Comparison of ENCODE assay signal across 1 cellular context in the genomic region with DNA sequence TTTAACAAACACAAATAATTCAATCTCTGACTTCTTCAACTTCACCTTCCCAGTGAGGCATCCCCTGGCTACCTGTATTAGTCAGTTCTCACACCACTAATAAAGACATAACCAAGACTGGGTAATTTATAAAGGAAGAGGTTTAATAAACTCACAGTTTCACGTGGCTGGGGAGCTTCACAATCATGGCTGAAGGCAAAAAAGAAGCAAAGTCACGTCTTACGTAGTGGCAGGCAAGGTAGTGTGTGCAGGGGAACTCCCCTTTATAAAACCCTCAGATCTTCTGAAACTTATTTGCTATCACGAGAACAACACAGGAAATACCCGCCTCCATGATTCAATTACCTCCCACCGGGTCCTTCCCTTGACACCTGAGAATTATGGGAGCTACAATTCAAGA.
A peak's percentile ranks its signal among the peaks of the same experiment; 100 is the strongest.
TF ChIP-seq lines count a peak whose summit lies in the region.

No MANE protein-coding gene starts in this region.

TF ChIP-seq in GM12878, 131 proteins besides CTCF, POLR2A, EP300 and RAD21 (continued from another document):
- TF ChIP-seq, protein P1, sequence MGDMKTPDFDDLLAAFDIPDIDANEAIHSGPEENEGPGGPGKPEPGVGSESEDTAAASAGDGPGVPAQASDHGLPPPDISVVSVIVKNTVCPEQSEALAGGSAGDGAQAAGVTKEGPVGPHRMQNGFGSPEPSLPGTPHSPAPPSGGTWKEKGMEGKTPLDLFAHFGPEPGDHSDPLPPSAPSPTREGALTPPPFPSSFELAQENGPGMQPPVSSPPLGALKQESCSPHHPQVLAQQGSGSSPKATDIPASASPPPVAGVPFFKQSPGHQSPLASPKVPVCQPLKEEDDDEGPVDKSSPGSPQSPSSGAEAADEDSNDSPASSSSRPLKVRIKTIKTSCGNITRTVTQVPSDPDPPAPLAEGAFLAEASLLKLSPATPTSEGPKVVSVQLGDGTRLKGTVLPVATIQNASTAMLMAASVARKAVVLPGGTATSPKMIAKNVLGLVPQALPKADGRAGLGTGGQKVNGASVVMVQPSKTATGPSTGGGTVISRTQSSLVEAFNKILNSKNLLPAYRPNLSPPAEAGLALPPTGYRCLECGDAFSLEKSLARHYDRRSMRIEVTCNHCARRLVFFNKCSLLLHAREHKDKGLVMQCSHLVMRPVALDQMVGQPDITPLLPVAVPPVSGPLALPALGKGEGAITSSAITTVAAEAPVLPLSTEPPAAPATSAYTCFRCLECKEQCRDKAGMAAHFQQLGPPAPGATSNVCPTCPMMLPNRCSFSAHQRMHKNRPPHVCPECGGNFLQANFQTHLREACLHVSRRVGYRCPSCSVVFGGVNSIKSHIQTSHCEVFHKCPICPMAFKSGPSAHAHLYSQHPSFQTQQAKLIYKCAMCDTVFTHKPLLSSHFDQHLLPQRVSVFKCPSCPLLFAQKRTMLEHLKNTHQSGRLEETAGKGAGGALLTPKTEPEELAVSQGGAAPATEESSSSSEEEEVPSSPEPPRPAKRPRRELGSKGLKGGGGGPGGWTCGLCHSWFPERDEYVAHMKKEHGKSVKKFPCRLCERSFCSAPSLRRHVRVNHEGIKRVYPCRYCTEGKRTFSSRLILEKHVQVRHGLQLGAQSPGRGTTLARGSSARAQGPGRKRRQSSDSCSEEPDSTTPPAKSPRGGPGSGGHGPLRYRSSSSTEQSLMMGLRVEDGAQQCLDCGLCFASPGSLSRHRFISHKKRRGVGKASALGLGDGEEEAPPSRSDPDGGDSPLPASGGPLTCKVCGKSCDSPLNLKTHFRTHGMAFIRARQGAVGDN (IDR thresholded peaks at IDR 0.05) = peak; percentile 63
- TF ChIP-seq IKZF1 (conservative IDR thresholded peaks at IDR 0.05) (peak; percentile 38; the same call in 1 of the 2 replicates), ZNF384 (IDR thresholded peaks at IDR 0.05; ENCODE audit: borderline replicate concordance, low read depth, low read length) (0 out of 2 replicates have a peak, but pooled peaks have one; percentile 28), DPF2 (IDR thresholded peaks at IDR 0.05) (peak; percentile 24; the same call in 1 of the 2 replicates), ATF7 (IDR thresholded peaks at IDR 0.05; ENCODE audit: low read depth) (peak; percentile 52), MEF2A (IDR thresholded peaks at IDR 0.05; ENCODE audit: insufficient read depth, low read depth, low read length) (no peak), RUNX3 (IDR thresholded peaks at IDR 0.05; ENCODE audit: low read length) (no peak), NR2F1 (conservative IDR thresholded peaks at IDR 0.05) (0 out of 2 replicates have a peak, but pooled peaks have one; percentile 11), MTA2 (IDR thresholded peaks at IDR 0.05; ENCODE audit: low read depth) (peak; percentile 87), BRCA1 (IDR thresholded peaks at IDR 0.05; ENCODE audit: low read depth, low read length) (no peak)
- TF ChIP-seq, protein P2, sequence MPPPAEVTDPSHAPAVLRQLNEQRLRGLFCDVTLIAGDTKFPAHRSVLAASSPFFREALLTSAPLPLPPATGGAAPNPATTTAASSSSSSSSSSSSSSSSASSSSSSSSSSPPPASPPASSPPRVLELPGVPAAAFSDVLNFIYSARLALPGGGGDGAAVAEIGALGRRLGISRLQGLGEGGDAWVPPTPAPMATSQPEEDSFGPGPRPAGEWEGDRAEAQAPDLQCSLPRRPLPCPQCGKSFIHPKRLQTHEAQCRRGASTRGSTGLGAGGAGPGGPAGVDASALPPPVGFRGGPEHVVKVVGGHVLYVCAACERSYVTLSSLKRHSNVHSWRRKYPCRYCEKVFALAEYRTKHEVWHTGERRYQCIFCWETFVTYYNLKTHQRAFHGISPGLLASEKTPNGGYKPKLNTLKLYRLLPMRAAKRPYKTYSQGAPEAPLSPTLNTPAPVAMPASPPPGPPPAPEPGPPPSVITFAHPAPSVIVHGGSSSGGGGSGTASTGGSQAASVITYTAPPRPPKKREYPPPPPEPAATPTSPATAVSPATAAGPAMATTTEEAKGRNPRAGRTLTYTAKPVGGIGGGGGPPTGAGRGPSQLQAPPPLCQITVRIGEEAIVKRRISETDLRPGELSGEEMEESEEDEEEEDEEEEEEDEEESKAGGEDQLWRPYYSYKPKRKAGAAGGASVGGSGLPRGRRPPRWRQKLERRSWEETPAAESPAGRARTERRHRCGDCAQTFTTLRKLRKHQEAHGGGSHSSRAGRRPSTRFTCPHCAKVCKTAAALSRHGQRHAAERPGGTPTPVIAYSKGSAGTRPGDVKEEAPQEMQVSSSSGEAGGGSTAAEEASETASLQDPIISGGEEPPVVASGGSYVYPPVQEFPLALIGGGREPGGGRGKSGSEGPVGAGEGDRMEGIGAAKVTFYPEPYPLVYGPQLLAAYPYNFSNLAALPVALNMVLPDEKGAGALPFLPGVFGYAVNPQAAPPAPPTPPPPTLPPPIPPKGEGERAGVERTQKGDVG (CRISPR knock-in tag; IDR thresholded peaks at IDR 0.05) = no peak
- TF ChIP-seq, protein P3, sequence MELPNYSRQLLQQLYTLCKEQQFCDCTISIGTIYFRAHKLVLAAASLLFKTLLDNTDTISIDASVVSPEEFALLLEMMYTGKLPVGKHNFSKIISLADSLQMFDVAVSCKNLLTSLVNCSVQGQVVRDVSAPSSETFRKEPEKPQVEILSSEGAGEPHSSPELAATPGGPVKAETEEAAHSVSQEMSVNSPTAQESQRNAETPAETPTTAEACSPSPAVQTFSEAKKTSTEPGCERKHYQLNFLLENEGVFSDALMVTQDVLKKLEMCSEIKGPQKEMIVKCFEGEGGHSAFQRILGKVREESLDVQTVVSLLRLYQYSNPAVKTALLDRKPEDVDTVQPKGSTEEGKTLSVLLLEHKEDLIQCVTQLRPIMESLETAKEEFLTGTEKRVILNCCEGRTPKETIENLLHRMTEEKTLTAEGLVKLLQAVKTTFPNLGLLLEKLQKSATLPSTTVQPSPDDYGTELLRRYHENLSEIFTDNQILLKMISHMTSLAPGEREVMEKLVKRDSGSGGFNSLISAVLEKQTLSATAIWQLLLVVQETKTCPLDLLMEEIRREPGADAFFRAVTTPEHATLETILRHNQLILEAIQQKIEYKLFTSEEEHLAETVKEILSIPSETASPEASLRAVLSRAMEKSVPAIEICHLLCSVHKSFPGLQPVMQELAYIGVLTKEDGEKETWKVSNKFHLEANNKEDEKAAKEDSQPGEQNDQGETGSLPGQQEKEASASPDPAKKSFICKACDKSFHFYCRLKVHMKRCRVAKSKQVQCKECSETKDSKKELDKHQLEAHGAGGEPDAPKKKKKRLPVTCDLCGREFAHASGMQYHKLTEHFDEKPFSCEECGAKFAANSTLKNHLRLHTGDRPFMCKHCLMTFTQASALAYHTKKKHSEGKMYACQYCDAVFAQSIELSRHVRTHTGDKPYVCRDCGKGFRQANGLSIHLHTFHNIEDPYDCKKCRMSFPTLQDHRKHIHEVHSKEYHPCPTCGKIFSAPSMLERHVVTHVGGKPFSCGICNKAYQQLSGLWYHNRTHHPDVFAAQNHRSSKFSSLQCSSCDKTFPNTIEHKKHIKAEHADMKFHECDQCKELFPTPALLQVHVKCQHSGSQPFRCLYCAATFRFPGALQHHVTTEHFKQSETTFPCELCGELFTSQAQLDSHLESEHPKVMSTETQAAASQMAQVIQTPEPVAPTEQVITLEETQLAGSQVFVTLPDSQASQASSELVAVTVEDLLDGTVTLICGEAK (IDR thresholded peaks at IDR 0.05; ENCODE audit: borderline replicate concordance) = no peak
- TF ChIP-seq, protein P4, sequence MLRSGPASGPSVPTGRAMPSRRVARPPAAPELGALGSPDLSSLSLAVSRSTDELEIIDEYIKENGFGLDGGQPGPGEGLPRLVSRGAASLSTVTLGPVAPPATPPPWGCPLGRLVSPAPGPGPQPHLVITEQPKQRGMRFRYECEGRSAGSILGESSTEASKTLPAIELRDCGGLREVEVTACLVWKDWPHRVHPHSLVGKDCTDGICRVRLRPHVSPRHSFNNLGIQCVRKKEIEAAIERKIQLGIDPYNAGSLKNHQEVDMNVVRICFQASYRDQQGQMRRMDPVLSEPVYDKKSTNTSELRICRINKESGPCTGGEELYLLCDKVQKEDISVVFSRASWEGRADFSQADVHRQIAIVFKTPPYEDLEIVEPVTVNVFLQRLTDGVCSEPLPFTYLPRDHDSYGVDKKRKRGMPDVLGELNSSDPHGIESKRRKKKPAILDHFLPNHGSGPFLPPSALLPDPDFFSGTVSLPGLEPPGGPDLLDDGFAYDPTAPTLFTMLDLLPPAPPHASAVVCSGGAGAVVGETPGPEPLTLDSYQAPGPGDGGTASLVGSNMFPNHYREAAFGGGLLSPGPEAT (IDR thresholded peaks at IDR 0.05; ENCODE audit: low read depth) = peak; percentile 69; the same call in 1 of the 2 replicates
- TF ChIP-seq, protein P5, sequence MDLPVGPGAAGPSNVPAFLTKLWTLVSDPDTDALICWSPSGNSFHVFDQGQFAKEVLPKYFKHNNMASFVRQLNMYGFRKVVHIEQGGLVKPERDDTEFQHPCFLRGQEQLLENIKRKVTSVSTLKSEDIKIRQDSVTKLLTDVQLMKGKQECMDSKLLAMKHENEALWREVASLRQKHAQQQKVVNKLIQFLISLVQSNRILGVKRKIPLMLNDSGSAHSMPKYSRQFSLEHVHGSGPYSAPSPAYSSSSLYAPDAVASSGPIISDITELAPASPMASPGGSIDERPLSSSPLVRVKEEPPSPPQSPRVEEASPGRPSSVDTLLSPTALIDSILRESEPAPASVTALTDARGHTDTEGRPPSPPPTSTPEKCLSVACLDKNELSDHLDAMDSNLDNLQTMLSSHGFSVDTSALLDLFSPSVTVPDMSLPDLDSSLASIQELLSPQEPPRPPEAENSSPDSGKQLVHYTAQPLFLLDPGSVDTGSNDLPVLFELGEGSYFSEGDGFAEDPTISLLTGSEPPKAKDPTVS (IDR thresholded peaks at IDR 0.05; ENCODE audit: low read depth, low read length) = no peak
